Comparison of ENCODE assay signal across 19 cellular contexts in genomic region chr10:63283093-63283492, GRCh38.
DNase-seq lines count a peak whose midpoint lies in the region; ATAC-seq, FAIRE-seq and TF ChIP-seq lines count a peak whose summit lies in the region.
"Had no signal": no experiment of that assay in that cellular context is flagged by ENCODE, and none has a peak within 500 bp of the region (broad histone marks: within the 10 kb centered on the region; RNA-seq: fewer than 3 reads in every experiment).

No MANE protein-coding gene starts in this region.

- FAIRE-seq in GM12878 (lab: Jason Lieb, UNC): no peak
- FAIRE-seq: K562 had no signal

- H3K9me3 Mint-ChIP-seq in naive thymus-derived CD8-positive, alpha-beta T cell: no peaks in the 10 kb centered on the region
- H3K9me3 Mint-ChIP-seq: CD14-positive monocyte; CD8-positive, alpha-beta T cell had no signal

- no peak for TF ChIP-seq RAD21 in GM12878 (IDR thresholded peaks at IDR 0.05; ENCODE audit: insufficient read depth, low read depth, low read length)

- H3K27ac ChIP-seq in OCI-LY3 (ENCODE audit: low read length) (peak overlapping the region; percentile 32; the same call in 1 of the 2 replicates), GM12878 (ENCODE audit: control insufficient read depth, insufficient read depth) (peak overlapping the region; percentile 50), thyroid gland (peak overlapping the region; percentile 19 to 62 (median 61))
- H3K27ac ChIP-seq: BLaER1, GM23248, HL-60 had no signal

- peaks cover 0 to 4% (median 4%) of the 10 kb centered on the region in 3 donors for H3K36me3 Mint-ChIP-seq in naive thymus-derived CD8-positive, alpha-beta T cell

- ATAC-seq in GM12878 (peak; percentile 39), GM18873 (IDR thresholded peaks at IDR 0.05; ENCODE audit: low FRiP score, unreplicated experiment) (no peak)
- no peak for ATAC-seq in naive thymus-derived CD8-positive, alpha-beta T cell
- ATAC-seq: CD8-positive, alpha-beta T cell; K562 had no signal

- no TSS peak for BruUV-seq in GM12878 (replicated peaks; lab: Mats Ljungman, UMichigan)

- no peak overlapping the region for H3K27ac Mint-ChIP-seq in naive thymus-derived CD8-positive, alpha-beta T cell
- H3K27ac Mint-ChIP-seq: CD14-positive monocyte; CD8-positive, alpha-beta T cell had no signal

- H3K27me3 ChIP-seq in OCI-LY3 (ENCODE audit: low read depth, low read length): no peaks in the 10 kb centered on the region
- no peaks in the 10 kb centered on the region for H3K27me3 ChIP-seq in GM12878 (replicated peaks in 1 of 2; ENCODE audit: control insufficient read depth in 2 of 2, insufficient read depth in 2 of 2, low read length in 1 of 2)
- H3K27me3 ChIP-seq in thyroid gland: no peaks in the 10 kb centered on the region
- H3K27me3 ChIP-seq: BLaER1 had no signal

- peaks cover 4 to 9% (median 9%) of the 10 kb centered on the region in 4 donors for H3K4me1 Mint-ChIP-seq in naive thymus-derived CD8-positive, alpha-beta T cell

- RAD21 ChIA-PET in GM12878 (lab: Charles Lee; ENCODE audit: unreplicated experiment): interaction anchor here (0.9 to 4.1 kb wide), 4 partner anchors 8 to 20 kb away, joined by 4 to 21 read pairs (median 14); no protein-coding TSS in a partner anchor

- WGBS in GM12878 (ENCODE audit: insufficient coverage, insufficient replicate concordance, low lambda C conversion rate, missing lambda C conversion rate): 100% methylated on average over 2 of the region's 2 CpGs
- 91 to 98% methylated on average over 2 of the region's 2 CpGs for WGBS in thyroid gland, 2 donors

- H2AFZ ChIP-seq in OCI-LY3 (ENCODE audit: low read depth, low read length): no peak overlapping the region
- H2AFZ ChIP-seq in GM12878 (ENCODE audit: control insufficient read depth, low read depth, low read length): no peak overlapping the region
- H2AFZ ChIP-seq: GM23248 had no signal

- no peaks in the 10 kb centered on the region for H3K36me3 ChIP-seq in OCI-LY3 (replicated peaks; ENCODE audit: low read depth, low read length)
- no peaks in the 10 kb centered on the region; a peak in 1 of 4 replicates for H3K36me3 ChIP-seq in GM12878 (ENCODE audit: control insufficient read depth in 2 of 2, insufficient read depth in 2 of 2, low read length in 1 of 2)
- no peaks in the 10 kb centered on the region for H3K36me3 ChIP-seq in thyroid gland
- H3K36me3 ChIP-seq: HAP-1 had no signal

- H4K20me1 ChIP-seq in OCI-LY3 (ENCODE audit: insufficient read depth, low read length) (no peaks in the 10 kb centered on the region), GM12878 (ENCODE audit: control insufficient read depth, insufficient read depth) (no peaks in the 10 kb centered on the region)
- H4K20me1 ChIP-seq: BLaER1 had no signal

- H3K27me3 Mint-ChIP-seq in naive thymus-derived CD8-positive, alpha-beta T cell: no peaks in the 10 kb centered on the region

- H3K4me1 ChIP-seq in OCI-LY3 (ENCODE audit: low read length) (peaks cover 35% of the 10 kb centered on the region), GM12878 (ENCODE audit: control insufficient read depth, insufficient read depth, low read length) (peaks cover 32% of the 10 kb centered on the region), thyroid gland (peaks cover 0 to 5% of the 10 kb centered on the region in 2 donors)
- H3K4me1 ChIP-seq: HAP-1 had no signal

- CTCF ChIA-PET in GM10248 (lab: Yijun Ruan, JAX) (interaction anchor here (6.5 kb wide), 1 partner anchor 8 kb away, joined by 54 read pairs; no protein-coding TSS in a partner anchor), GM12878 (lab: Yijun Ruan, JAX) (interaction anchor here (0.8 kb wide), 1 partner anchor 8 kb away, joined by 4 read pairs; no protein-coding TSS in a partner anchor)

- H3K9me3 ChIP-seq in OCI-LY3 (ENCODE audit: insufficient read depth, low read length): no peaks in the 10 kb centered on the region
- H3K9me3 ChIP-seq in GM12878 (replicated peaks; ENCODE audit: control insufficient read depth, insufficient read depth, low read length): peaks cover 3% of the 10 kb centered on the region; the same call in 2 of the 3 replicates
- H3K9me3 ChIP-seq in thyroid gland: no peaks in the 10 kb centered on the region
- H3K9me3 ChIP-seq: HAP-1 had no signal

- SMC1A ChIA-PET in GM12878 (lab: Charles Lee; ENCODE audit: uncharacterized antibody, unreplicated experiment): interaction anchor here (0.9 to 5.9 kb wide), 6 partner anchors 10 to 537 kb away, joined by 3 to 44 read pairs (median 5); no protein-coding TSS in a partner anchor

- H3K9ac ChIP-seq in OCI-LY3 (ENCODE audit: low read length): no peak overlapping the region
- H3K9ac ChIP-seq in GM12878 (ENCODE audit: control insufficient read depth, insufficient read depth, low read length): no peak overlapping the region
- H3K9ac ChIP-seq: BLaER1, GM23248 had no signal

- in situ Hi-C loops in GM12878 (cut with MboI): no loop called here

- H3K4me2 ChIP-seq in OCI-LY3 (ENCODE audit: low read length) (0 out of 2 replicates have a peak overlapping the region, but pooled peaks have one; percentile 36), GM12878 (ENCODE audit: control insufficient read depth, insufficient read depth) (0 out of 2 replicates have a peak overlapping the region, but pooled peaks have one; percentile 22)
- H3K4me2 ChIP-seq: BLaER1 had no signal

- POLR2A ChIA-PET in GM10248 (lab: Yijun Ruan, JAX) (interaction anchor here (0.6 kb wide), 1 partner anchor 56 kb away, joined by 5 read pairs; no protein-coding TSS in a partner anchor), GM12878 (lab: Charles Lee) (interaction anchor here (0.6 kb wide), 1 partner anchor 77 kb away, joined by 3 read pairs; no protein-coding TSS in a partner anchor)
- POLR2A ChIA-PET in naive thymus-derived CD8-positive, alpha-beta T cell (lab: Charles Lee): interaction anchor here (0.6 kb wide), 1 partner anchor 350 kb away, joined by 7 read pairs; no protein-coding TSS in a partner anchor

- H3K4me3 ChIP-seq in OCI-LY3 (ENCODE audit: low read length): no peak overlapping the region
- no peak overlapping the region for H3K4me3 ChIP-seq in GM12878
- H3K4me3 ChIP-seq in thyroid gland (replicated peaks in 1 of 3): no peak overlapping the region
- H3K4me3 ChIP-seq: BLaER1, GM23248, HAP-1, K562 had no signal

- no peak overlapping the region for H3K4me3 Mint-ChIP-seq in naive thymus-derived CD8-positive, alpha-beta T cell
- H3K4me3 Mint-ChIP-seq: CD14-positive monocyte; CD8-positive, alpha-beta T cell had no signal

- DNase-seq in GM10248 (ENCODE audit: extremely low spot score) (peak; percentile 19), GM12878 (ENCODE audit: low read depth, low spot score) (no peak), thyroid gland (no peak), GM03348 (ENCODE audit: low spot score) (no peak)
- DNase-seq in naive thymus-derived CD8-positive, alpha-beta T cell: no peak
- DNase-seq: 8988T; Calu3; CD8-positive, alpha-beta T cell; DMS79 treated with DMSO at 0.1 percent for 48 hours; GF-D8; GM23248; IMR-90 had no signal

- TF ChIP-seq POLR2A in GM12878 (IDR thresholded peaks at IDR 0.05; ENCODE audit: low read depth, low read length) (no peak), thyroid gland (IDR thresholded peaks at IDR 0.05) (no peak)

- no peak for TF ChIP-seq CTCF in GM10248 (IDR thresholded peaks at IDR 0.05; ENCODE audit: control extremely low read depth, extremely low read depth, low read depth, missing control alignments)
- no peak for TF ChIP-seq CTCF in OCI-LY3 (IDR thresholded peaks at IDR 0.05; ENCODE audit: low read depth, low read length)
- no peak for TF ChIP-seq CTCF in GM12878 (IDR thresholded peaks at IDR 0.05 in 2 of 3, conservative IDR thresholded peaks at IDR 0.05 in 1 of 3; ENCODE audit: control insufficient read depth in 2 of 3, extremely low read depth in 1 of 3, insufficient read depth in 1 of 3, low read depth in 3 of 3, low read length in 3 of 3)
- TF ChIP-seq CTCF in thyroid gland (IDR thresholded peaks at IDR 0.05): no peak

- TF ChIP-seq EP300 in GM12878 (IDR thresholded peaks at IDR 0.05; ENCODE audit: borderline replicate concordance in 1 of 2, control insufficient read depth in 1 of 2, low read depth in 2 of 2, low read length in 2 of 2): no peak

- H3K79me2 ChIP-seq in OCI-LY3 (ENCODE audit: low read length): peaks cover 27% of the 10 kb centered on the region
- peaks cover 17% of the 10 kb centered on the region for H3K79me2 ChIP-seq in GM12878 (ENCODE audit: control insufficient read depth, insufficient read depth, low read length)

- intact Hi-C loops in GM12878 (cut with micrococcal nuclease; ENCODE audit: unreplicated experiment): no loop called here
- intact Hi-C loops in thyroid gland (cut with DNase I): no loop called here

TF ChIP-seq in GM12878, 131 proteins besides CTCF, POLR2A, EP300 and RAD21:
- no peak for TF ChIP-seq SREBF2 (IDR thresholded peaks at IDR 0.05; ENCODE audit: low read length)
- no peak for TF ChIP-seq NFIC (IDR thresholded peaks at IDR 0.05; ENCODE audit: low read depth, low read length)
- TF ChIP-seq ZNF384 (IDR thresholded peaks at IDR 0.05; ENCODE audit: borderline replicate concordance, low read depth, low read length): peak; percentile 55; the same call in 1 of the 2 replicates
- TF ChIP-seq PAX5 (IDR thresholded peaks at IDR 0.05; ENCODE audit: borderline replicate concordance, low read depth, low read length): no peak
- no peak for TF ChIP-seq USF2 (IDR thresholded peaks at IDR 0.05; ENCODE audit: borderline replicate concordance, low read depth, low read length)
- TF ChIP-seq SPI1 (IDR thresholded peaks at IDR 0.05; ENCODE audit: borderline replicate concordance, insufficient read depth, low read depth, low read length): peak; percentile 16; the same call in 1 of the 2 replicates
